Comparison of ENCODE assay signal across 18 cellular contexts in the genomic region with DNA sequence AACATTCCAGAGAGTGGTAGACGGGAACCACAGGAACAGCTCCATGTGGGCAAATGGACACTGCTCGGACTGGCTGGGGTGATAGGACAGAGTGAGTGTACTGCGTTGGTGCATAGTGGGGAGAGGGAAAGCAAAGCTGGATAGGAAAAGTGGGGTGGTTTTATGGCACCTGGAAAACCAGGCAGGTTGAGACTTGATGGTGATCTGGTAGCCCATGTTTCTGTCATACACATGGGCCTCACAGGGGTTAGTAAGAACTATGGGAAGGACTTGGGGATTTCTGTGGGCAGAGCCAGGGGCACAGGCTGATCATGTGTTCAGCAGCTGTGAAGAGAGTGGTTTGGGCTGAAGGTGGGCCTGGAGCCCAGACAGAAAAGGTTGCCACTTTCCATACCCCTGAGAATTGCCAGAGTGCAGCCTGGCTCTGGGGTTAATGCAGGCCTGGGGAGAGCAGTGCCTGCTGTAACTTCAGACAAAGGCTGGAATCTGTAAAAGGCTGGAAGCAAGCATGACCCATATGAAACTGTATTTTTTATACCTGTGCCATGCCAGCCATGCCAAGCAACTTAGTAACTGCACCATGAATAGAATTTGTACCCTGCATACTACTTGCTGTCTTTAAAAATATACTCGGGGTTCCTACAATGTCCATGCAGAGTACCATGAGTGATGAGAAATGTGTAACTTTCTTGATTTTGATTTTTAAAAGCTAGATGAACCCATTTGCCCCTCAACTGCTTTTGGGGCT. TPM values are rescaled to one million over a fixed set of nuclear protein-coding genes. Genes with fewer than 3 reads are reported as not detected.
DNase-seq lines count a peak whose midpoint lies in the region; ATAC-seq, FAIRE-seq and TF ChIP-seq lines count a peak whose summit lies in the region.
"Had no signal": no experiment of that assay in that cellular context is flagged by ENCODE, and none has a peak within 500 bp of the region (broad histone marks: within the 10 kb centered on the region; RNA-seq: fewer than 3 reads in every experiment).

No MANE protein-coding gene starts in this region.

- intact Hi-C loops in mammary epithelial cell (cut with micrococcal nuclease), result no loop called here
- intact Hi-C loops in MCF 10A (cut with micrococcal nuclease), result no loop called here

- H3K27ac ChIP-seq in mammary epithelial cell (ENCODE audit: insufficient read depth, low read depth, low read length) (no peak overlapping the region), keratinocyte (ENCODE audit: control insufficient read depth, insufficient read depth, low read length) (no peak overlapping the region)
- H3K27ac ChIP-seq: uterus had no signal

- H2AFZ ChIP-seq in mammary epithelial cell (ENCODE audit: low read depth, low read length) (no peak overlapping the region), keratinocyte (ENCODE audit: control insufficient read depth, low read length) (no peak overlapping the region)

- H4K20me1 ChIP-seq in mammary epithelial cell (ENCODE audit: insufficient read depth, low read length), result no peaks in the 10 kb centered on the region
- no peaks in the 10 kb centered on the region for H4K20me1 ChIP-seq in keratinocyte (ENCODE audit: control insufficient read depth, extremely low read depth, insufficient read depth, low read length)

- no peak overlapping the region for H3K9ac ChIP-seq in mammary epithelial cell (ENCODE audit: insufficient read depth, low read length)
- no peak overlapping the region for H3K9ac ChIP-seq in keratinocyte (ENCODE audit: control insufficient read depth, extremely low read depth, insufficient read depth, low read length)

- H3K27ac Mint-ChIP-seq in MCF 10A (ENCODE audit: low read depth, unreplicated experiment) (no peak overlapping the region), type B pancreatic cell (peak overlapping the region; percentile 19)
- H3K27ac Mint-ChIP-seq in activated naive CD8-positive, alpha-beta T cell treated with anti-CD3 and anti-CD28 coated beads, Interleukin-2, amount 50 U/mL, for 24 hours, result peak overlapping the region; percentile 44
- H3K27ac Mint-ChIP-seq in activated CD4-positive, alpha-beta memory T cell treated with anti-CD3 and anti-CD28 coated beads, Interleukin-2, amount 10 ng/mL, durations not matched to agents 7 days and 5 days, result no peak overlapping the region
- H3K27ac Mint-ChIP-seq: nephron had no signal

- peak overlapping the region; percentile 26 for H3K4me2 ChIP-seq in mammary epithelial cell (ENCODE audit: insufficient read depth, low read depth, low read length)
- H3K4me2 ChIP-seq in keratinocyte (ENCODE audit: control insufficient read depth, extremely low read depth, insufficient read depth, low read depth, low read length), result peak overlapping the region; percentile 66

- H3K4me3 ChIP-seq in mammary epithelial cell (replicated peaks in 1 of 3; ENCODE audit: insufficient read depth in 1 of 3, low read depth in 2 of 3, low read length in 3 of 3) (no peak overlapping the region), keratinocyte (ENCODE audit: control insufficient read depth in 2 of 3, extremely low read depth in 1 of 3, insufficient read depth in 2 of 3, low read depth in 1 of 3, low read length in 3 of 3) (no peak overlapping the region)
- H3K4me3 ChIP-seq: stomach, uterus had no signal

- DNase-seq in mammary epithelial cell (peak; percentile 45), MCF 10A (ENCODE audit: unreplicated experiment) (no peak), keratinocyte (ENCODE audit: low read depth, low spot score) (no peak), type B pancreatic cell (ENCODE audit: extremely low spot score, unreplicated experiment) (no peak), NCI-H2196 treated with DMSO at 0.1 percent for 48 hours (lab: John Stamatoyannopoulos, UW; ENCODE audit: unreplicated experiment) (no peak)
- no peak for DNase-seq in activated naive CD8-positive, alpha-beta T cell treated with anti-CD3 and anti-CD28 coated beads, Interleukin-2, amount 50 U/mL, for 24 hours
- DNase-seq in activated CD4-positive, alpha-beta memory T cell treated with anti-CD3 and anti-CD28 coated beads, Interleukin-2, amount 10 ng/mL, durations not matched to agents 7 days and 5 days, result no peak
- DNase-seq: activated CD8-positive, alpha-beta memory T cell treated with anti-CD3 and anti-CD28 coated beads for 24 hours; activated effector memory CD4-positive, alpha-beta T cell treated with Interleukin-2 at 50 U/mL for 16 hours; Caco-2; KG1; NCI-H1092; NCI-H748 treated with DMSO at 0.1 percent for 48 hours; PC-3; stomach; uterus had no signal

- POLR2A ChIA-PET in MCF 10A (lab: Yijun Ruan, JAX), result interaction anchor here (1.1 kb wide), 1 partner anchor 33 kb away, joined by 3 read pairs; no protein-coding TSS in a partner anchor
- POLR2A ChIA-PET in activated CD4-positive, alpha-beta memory T cell treated with anti-CD3 and anti-CD28 coated beads, Interleukin-2, amount 10 ng/mL, durations not matched to agents 7 days and 5 days (lab: Charles Lee), result no interaction called here

- H3K9me3 Mint-ChIP-seq in MCF 10A (ENCODE audit: unreplicated experiment), result no peaks in the 10 kb centered on the region
- H3K9me3 Mint-ChIP-seq in activated naive CD8-positive, alpha-beta T cell treated with anti-CD3 and anti-CD28 coated beads, Interleukin-2, amount 50 U/mL, for 24 hours, result no peaks in the 10 kb centered on the region
- no peaks in the 10 kb centered on the region for H3K9me3 Mint-ChIP-seq in type B pancreatic cell
- no peaks in the 10 kb centered on the region for H3K9me3 Mint-ChIP-seq in activated CD4-positive, alpha-beta memory T cell treated with anti-CD3 and anti-CD28 coated beads, Interleukin-2, amount 10 ng/mL, durations not matched to agents 7 days and 5 days

- 68% methylated on average over 2 of the region's 4 CpGs for WGBS in mammary epithelial cell (ENCODE audit: low coverage, missing lambda C conversion rate)

- H3K79me2 ChIP-seq in mammary epithelial cell (ENCODE audit: insufficient read depth, low read length) (no peaks in the 10 kb centered on the region), keratinocyte (ENCODE audit: control insufficient read depth, insufficient read depth, low read length) (no peaks in the 10 kb centered on the region)

- CTCF ChIA-PET in mammary epithelial cell (lab: Charles Lee; ENCODE audit: low non-redundant PET) (interaction anchor here (0.7 kb wide), 1 partner anchor 20 kb away, joined by 3 read pairs; no protein-coding TSS in a partner anchor), MCF 10A (lab: Yijun Ruan, JAX) (interaction anchor here (0.6 to 1.1 kb wide), 4 partner anchors 141 to 573 kb away, joined by 3 to 4 read pairs (median 4); no protein-coding TSS in a partner anchor)
- CTCF ChIA-PET in activated CD4-positive, alpha-beta memory T cell treated with anti-CD3 and anti-CD28 coated beads, Interleukin-2, amount 10 ng/mL, durations not matched to agents 7 days and 5 days (lab: Charles Lee), result no interaction called here

- H3K4me1 Mint-ChIP-seq in MCF 10A (ENCODE audit: insufficient read depth, unreplicated experiment) (peaks cover 6% of the 10 kb centered on the region), type B pancreatic cell (ENCODE audit: unreplicated experiment) (peaks cover 11% of the 10 kb centered on the region)
- peaks cover 30% of the 10 kb centered on the region for H3K4me1 Mint-ChIP-seq in activated naive CD8-positive, alpha-beta T cell treated with anti-CD3 and anti-CD28 coated beads, Interleukin-2, amount 50 U/mL, for 24 hours
- peaks cover 8% of the 10 kb centered on the region for H3K4me1 Mint-ChIP-seq in activated CD4-positive, alpha-beta memory T cell treated with anti-CD3 and anti-CD28 coated beads, Interleukin-2, amount 10 ng/mL, durations not matched to agents 7 days and 5 days
- H3K4me1 Mint-ChIP-seq: nephron had no signal

- H3K4me1 ChIP-seq in mammary epithelial cell (ENCODE audit: insufficient read depth, low read length) (peaks cover 33% of the 10 kb centered on the region), keratinocyte (ENCODE audit: control insufficient read depth, extremely low read depth, insufficient read depth, low read length) (peaks cover 32% of the 10 kb centered on the region)
- H3K4me1 ChIP-seq: Caco-2, uterus had no signal

- H3K4me3 Mint-ChIP-seq in MCF 10A (ENCODE audit: unreplicated experiment) (no peak overlapping the region), type B pancreatic cell (no peak overlapping the region)
- H3K4me3 Mint-ChIP-seq in activated naive CD8-positive, alpha-beta T cell treated with anti-CD3 and anti-CD28 coated beads, Interleukin-2, amount 50 U/mL, for 24 hours, result no peak overlapping the region
- H3K4me3 Mint-ChIP-seq in activated CD4-positive, alpha-beta memory T cell treated with anti-CD3 and anti-CD28 coated beads, Interleukin-2, amount 10 ng/mL, durations not matched to agents 7 days and 5 days, result no peak overlapping the region
- H3K4me3 Mint-ChIP-seq: nephron had no signal

- H3K36me3 ChIP-seq in mammary epithelial cell (ENCODE audit: insufficient read depth, low read length) (peaks cover 7% of the 10 kb centered on the region), keratinocyte (ENCODE audit: control insufficient read depth in 2 of 2, extremely low read depth in 1 of 2, insufficient read depth in 2 of 2, low read length in 2 of 2) (peaks cover 1 to 14% of the 10 kb centered on the region in 2 experiments)
- H3K36me3 ChIP-seq: uterus had no signal

- no peak for TF ChIP-seq CTCF in mammary epithelial cell (conservative IDR thresholded peaks at IDR 0.05 in 1 of 2, IDR thresholded peaks at IDR 0.05 in 1 of 2; ENCODE audit: extremely low read depth in 1 of 2, insufficient read depth in 1 of 2, low read depth in 1 of 2, low read length in 2 of 2)
- TF ChIP-seq CTCF in MCF 10A (IDR thresholded peaks at IDR 0.05; ENCODE audit: unreplicated experiment), result no peak
- no peak for TF ChIP-seq CTCF in keratinocyte (optimal IDR thresholded peaks at IDR 0.05 in 1 of 3, IDR thresholded peaks at IDR 0.05 in 1 of 3, conservative IDR thresholded peaks at IDR 0.05 in 1 of 3; ENCODE audit: extremely low read depth in 1 of 3, insufficient read depth in 2 of 3, low read length in 3 of 3)
- no peak for TF ChIP-seq CTCF in type B pancreatic cell (conservative IDR thresholded peaks at IDR 0.05)

- no peak for ATAC-seq in activated naive CD8-positive, alpha-beta T cell treated with anti-CD3 and anti-CD28 coated beads, Interleukin-2, amount 50 U/mL, for 24 hours
- ATAC-seq in HG02981 (IDR thresholded peaks at IDR 0.05; ENCODE audit: unreplicated experiment), result no peak
- ATAC-seq: PC-3 had no signal

- dilution Hi-C loops in mammary epithelial cell (cut with HindIII; ENCODE audit: low sequenced_read_pairs) (no loop called here), keratinocyte (cut with MboI; ENCODE audit: extremely low pct_ligation_motif_present, low sequenced_read_pairs) (no loop called here)

- no peaks in the 10 kb centered on the region for H3K9me3 ChIP-seq in mammary epithelial cell (replicated peaks; ENCODE audit: insufficient read depth, low read length)
- H3K9me3 ChIP-seq in keratinocyte (ENCODE audit: control insufficient read depth, low read depth, low read length), result no peaks in the 10 kb centered on the region
- H3K9me3 ChIP-seq: Caco-2, stomach, uterus had no signal

- in situ Hi-C loops in mammary epithelial cell (cut with MboI; ENCODE audit: low sequenced_read_pairs in 2 of 2), result loop anchor here in 1 of 2 donors (25.0 kb wide), 1 partner anchor 179 kb away; no protein-coding TSS in a partner anchor

- H3K27me3 Mint-ChIP-seq in MCF 10A (ENCODE audit: insufficient read depth, unreplicated experiment) (no peaks in the 10 kb centered on the region), type B pancreatic cell (no peaks in the 10 kb centered on the region)
- no peaks in the 10 kb centered on the region for H3K27me3 Mint-ChIP-seq in activated naive CD8-positive, alpha-beta T cell treated with anti-CD3 and anti-CD28 coated beads, Interleukin-2, amount 50 U/mL, for 24 hours
- no peaks in the 10 kb centered on the region for H3K27me3 Mint-ChIP-seq in activated CD4-positive, alpha-beta memory T cell treated with anti-CD3 and anti-CD28 coated beads, Interleukin-2, amount 10 ng/mL, durations not matched to agents 7 days and 5 days

- H3K27me3 ChIP-seq in mammary epithelial cell (ENCODE audit: insufficient read depth, low read length), result no peaks in the 10 kb centered on the region
- no peaks in the 10 kb centered on the region for H3K27me3 ChIP-seq in keratinocyte (ENCODE audit: control insufficient read depth, extremely low read depth, insufficient read depth, low read length)
- H3K27me3 ChIP-seq: stomach, uterus had no signal

- BruUV-seq in mammary epithelial cell (replicated peaks; lab: Mats Ljungman, UMichigan) (no TSS peak), MCF 10A (replicated peaks; lab: Mats Ljungman, UMichigan) (no TSS peak)

- no peaks in the 10 kb centered on the region for H3K9me1 ChIP-seq in keratinocyte (ENCODE audit: control insufficient read depth, extremely low read depth, insufficient read depth, low read length)

- H3K36me3 Mint-ChIP-seq in MCF 10A (ENCODE audit: insufficient read depth, unreplicated experiment), result peaks cover 15% of the 10 kb centered on the region
- H3K36me3 Mint-ChIP-seq in activated naive CD8-positive, alpha-beta T cell treated with anti-CD3 and anti-CD28 coated beads, Interleukin-2, amount 50 U/mL, for 24 hours (ENCODE audit: low read depth), result peaks cover 29% of the 10 kb centered on the region
- peaks cover 28% of the 10 kb centered on the region for H3K36me3 Mint-ChIP-seq in type B pancreatic cell
- peaks cover 18% of the 10 kb centered on the region for H3K36me3 Mint-ChIP-seq in activated CD4-positive, alpha-beta memory T cell treated with anti-CD3 and anti-CD28 coated beads, Interleukin-2, amount 10 ng/mL, durations not matched to agents 7 days and 5 days (ENCODE audit: low read depth)

- FAIRE-seq in keratinocyte (lab: Jason Lieb, UNC), result no peak

RNA-seq across cellular contexts. Expression of a gene that starts 41.9 kb away (rescaled TPM):
- total RNA-seq in mammary epithelial cell (10 to 100 TPM in 1 of 2 donors, 1 to 10 TPM in 1; 5.8 to 11.4 TPM), MCF 10A (2022) (12.2 and 14.1 TPM in 2 replicates), type B pancreatic cell (ENCODE audit: low replicate concordance) (27.3 and 27.6 TPM in 2 replicates)
- polyA plus RNA-seq in mammary epithelial cell (6.1 TPM), keratinocyte (6.6 to 11.4 TPM (median 7.1 TPM) in 3 replicates)
- polyA minus RNA-seq in mammary epithelial cell (5.2 TPM), keratinocyte (3.7 to 9.5 TPM (median 6.8 TPM) in 3 replicates)
- polyA plus RNA-seq in keratinocyte (2011; ENCODE audit: low read depth), result 4.2 TPM
- polyA plus RNA-seq in keratinocyte (2011; cell fraction: cytosol; rRNA removed), result 6.8 and 7.8 TPM in 2 replicates
- polyA plus RNA-seq in keratinocyte (2011; cell fraction: nucleus; rRNA removed), result 5.2 and 7.2 TPM in 2 replicates
- polyA plus RNA-seq in keratinocyte (2012; ENCODE audit: low replicate concordance), result 8.6 and 10.3 TPM in 2 replicates
- polyA minus RNA-seq in keratinocyte (2011; cell fraction: cytosol; rRNA and poly(A)+ RNA removed), result 4.8 TPM
- 2.3 and 3.3 TPM in 2 replicates for polyA minus RNA-seq in keratinocyte (2011; cell fraction: nucleus; rRNA and poly(A)+ RNA removed)
- total RNA-seq in activated CD4-positive, alpha-beta memory T cell treated with anti-CD3 and anti-CD28 coated beads, Interleukin-2, amount 10 ng/mL, durations not matched to agents 7 days and 5 days, result 10 to 100 TPM; 27.9 to 30.1 TPM

Comparison
In these comparisons a context has a peak if more than half of its experiments do, and no peak if none do; other contexts are left out.
1. H3K27ac Mint-ChIP-seq: peak in activated naive CD8-positive, alpha-beta T cell treated with anti-CD3 and anti-CD28 coated beads, Interleukin-2, amount 50 U/mL, for 24 hours (single experiment) and type B pancreatic cell (single experiment); none in MCF 10A (single experiment) and activated CD4-positive, alpha-beta memory T cell treated with anti-CD3 and anti-CD28 coated beads, Interleukin-2, amount 10 ng/mL, durations not matched to agents 7 days and 5 days (single experiment).